1 cellular context compared by ENCODE assay signal in the genomic region with DNA sequence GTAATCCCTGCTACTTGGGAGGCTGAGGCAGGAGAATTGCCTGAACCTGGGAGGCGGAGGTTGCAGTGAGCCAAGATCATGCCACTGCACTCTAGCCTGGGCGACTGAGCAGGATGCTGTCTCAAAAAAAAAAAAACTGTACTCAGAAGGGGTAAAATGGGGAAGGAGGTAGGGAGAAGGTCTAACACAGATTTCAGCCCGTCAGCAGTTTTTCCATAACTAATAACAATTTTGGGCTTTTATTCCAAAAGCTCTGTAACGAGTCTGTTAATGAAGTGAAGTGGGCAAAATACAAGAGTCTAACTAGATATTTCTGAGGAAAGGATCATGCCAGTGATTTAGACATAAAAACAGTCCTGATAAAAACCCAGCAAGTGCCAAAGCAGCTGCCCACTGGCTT.
A peak's percentile ranks its signal among the peaks of the same experiment; 100 is the strongest.
TF ChIP-seq lines count a peak whose summit lies in the region.

No MANE protein-coding gene starts in this region.

TF ChIP-seq in K562, 482 proteins besides CTCF, POLR2A, EP300 and RAD21:
- TF ChIP-seq NCOA2 (IDR thresholded peaks at IDR 0.05; ENCODE audit: partially characterized antibody in 2 of 2) (no peak), C11orf30 (IDR thresholded peaks at IDR 0.05; ENCODE audit: low read depth) (peak; percentile 48; the same call in 1 of the 2 replicates), RBM22 (IDR thresholded peaks at IDR 0.05; ENCODE audit: low read depth, low read length, poor library complexity, severe bottlenecking) (no peak), ZKSCAN3 (CRISPR knock-in tag; IDR thresholded peaks at IDR 0.05) (no peak), CAMTA2 (CRISPR knock-in tag; conservative IDR thresholded peaks at IDR 0.05) (no peak), MAFG (tag; conservative IDR thresholded peaks at IDR 0.05) (peak; percentile 65; the same call in 1 of the 2 replicates), GTF2F1 (IDR thresholded peaks at IDR 0.05; ENCODE audit: low read depth, low read length) (no peak), HNRNPL (IDR thresholded peaks at IDR 0.05; ENCODE audit: low read depth, low read length) (no peak), NFXL1 (CRISPR knock-in tag; IDR thresholded peaks at IDR 0.05) (no peak), ZNF134 (CRISPR knock-in tag; conservative IDR thresholded peaks at IDR 0.05) (no peak), TCF7 (IDR thresholded peaks at IDR 0.05; ENCODE audit: borderline replicate concordance) (no peak), ZNF316 (IDR thresholded peaks at IDR 0.05) (peak; percentile 74), ADNP (tag; IDR thresholded peaks at IDR 0.05) (no peak), NR3C1 (CRISPR knock-in tag; IDR thresholded peaks at IDR 0.05) (no peak), STAG1 (CRISPR knock-in tag; IDR thresholded peaks at IDR 0.05; ENCODE audit: borderline replicate concordance) (no peak), KDM2B (CRISPR knock-in tag; IDR thresholded peaks at IDR 0.05) (no peak), MAFF (IDR thresholded peaks at IDR 0.05; ENCODE audit: low read length) (peak; percentile 26; the same call in 1 of the 2 replicates), ZNF174 (CRISPR knock-in tag; IDR thresholded peaks at IDR 0.05) (no peak), PML (IDR thresholded peaks at IDR 0.05; ENCODE audit: low read length) (no peak), SMARCA4 (IDR thresholded peaks at IDR 0.05) (no peak), FOXK1 (CRISPR knock-in tag; IDR thresholded peaks at IDR 0.05; ENCODE audit: borderline replicate concordance) (no peak), CHD2 (IDR thresholded peaks at IDR 0.05; ENCODE audit: low read depth, low read length) (no peak), ZSCAN32 (CRISPR knock-in tag; IDR thresholded peaks at IDR 0.05) (no peak), CREBBP (IDR thresholded peaks at IDR 0.05; ENCODE audit: low read depth, low read length) (no peak)
- TF ChIP-seq, protein P1, sequence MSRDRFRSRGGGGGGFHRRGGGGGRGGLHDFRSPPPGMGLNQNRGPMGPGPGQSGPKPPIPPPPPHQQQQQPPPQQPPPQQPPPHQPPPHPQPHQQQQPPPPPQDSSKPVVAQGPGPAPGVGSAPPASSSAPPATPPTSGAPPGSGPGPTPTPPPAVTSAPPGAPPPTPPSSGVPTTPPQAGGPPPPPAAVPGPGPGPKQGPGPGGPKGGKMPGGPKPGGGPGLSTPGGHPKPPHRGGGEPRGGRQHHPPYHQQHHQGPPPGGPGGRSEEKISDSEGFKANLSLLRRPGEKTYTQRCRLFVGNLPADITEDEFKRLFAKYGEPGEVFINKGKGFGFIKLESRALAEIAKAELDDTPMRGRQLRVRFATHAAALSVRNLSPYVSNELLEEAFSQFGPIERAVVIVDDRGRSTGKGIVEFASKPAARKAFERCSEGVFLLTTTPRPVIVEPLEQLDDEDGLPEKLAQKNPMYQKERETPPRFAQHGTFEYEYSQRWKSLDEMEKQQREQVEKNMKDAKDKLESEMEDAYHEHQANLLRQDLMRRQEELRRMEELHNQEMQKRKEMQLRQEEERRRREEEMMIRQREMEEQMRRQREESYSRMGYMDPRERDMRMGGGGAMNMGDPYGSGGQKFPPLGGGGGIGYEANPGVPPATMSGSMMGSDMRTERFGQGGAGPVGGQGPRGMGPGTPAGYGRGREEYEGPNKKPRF (IDR thresholded peaks at IDR 0.05; ENCODE audit: low read depth, low read length), result no peak
- TF ChIP-seq, protein P2, sequence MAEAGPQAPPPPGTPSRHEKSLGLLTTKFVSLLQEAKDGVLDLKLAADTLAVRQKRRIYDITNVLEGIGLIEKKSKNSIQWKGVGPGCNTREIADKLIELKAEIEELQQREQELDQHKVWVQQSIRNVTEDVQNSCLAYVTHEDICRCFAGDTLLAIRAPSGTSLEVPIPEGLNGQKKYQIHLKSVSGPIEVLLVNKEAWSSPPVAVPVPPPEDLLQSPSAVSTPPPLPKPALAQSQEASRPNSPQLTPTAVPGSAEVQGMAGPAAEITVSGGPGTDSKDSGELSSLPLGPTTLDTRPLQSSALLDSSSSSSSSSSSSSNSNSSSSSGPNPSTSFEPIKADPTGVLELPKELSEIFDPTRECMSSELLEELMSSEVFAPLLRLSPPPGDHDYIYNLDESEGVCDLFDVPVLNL (CRISPR knock-in tag; IDR thresholded peaks at IDR 0.05; ENCODE audit: low read depth), result no peak
- TF ChIP-seq, protein P3, sequence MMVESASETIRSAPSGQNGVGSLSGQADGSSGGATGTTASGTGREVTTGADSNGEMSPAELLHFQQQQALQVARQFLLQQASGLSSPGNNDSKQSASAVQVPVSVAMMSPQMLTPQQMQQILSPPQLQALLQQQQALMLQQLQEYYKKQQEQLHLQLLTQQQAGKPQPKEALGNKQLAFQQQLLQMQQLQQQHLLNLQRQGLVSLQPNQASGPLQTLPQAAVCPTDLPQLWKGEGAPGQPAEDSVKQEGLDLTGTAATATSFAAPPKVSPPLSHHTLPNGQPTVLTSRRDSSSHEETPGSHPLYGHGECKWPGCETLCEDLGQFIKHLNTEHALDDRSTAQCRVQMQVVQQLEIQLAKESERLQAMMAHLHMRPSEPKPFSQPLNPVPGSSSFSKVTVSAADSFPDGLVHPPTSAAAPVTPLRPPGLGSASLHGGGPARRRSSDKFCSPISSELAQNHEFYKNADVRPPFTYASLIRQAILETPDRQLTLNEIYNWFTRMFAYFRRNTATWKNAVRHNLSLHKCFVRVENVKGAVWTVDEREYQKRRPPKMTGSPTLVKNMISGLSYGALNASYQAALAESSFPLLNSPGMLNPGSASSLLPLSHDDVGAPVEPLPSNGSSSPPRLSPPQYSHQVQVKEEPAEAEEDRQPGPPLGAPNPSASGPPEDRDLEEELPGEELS (CRISPR knock-in tag; IDR thresholded peaks at IDR 0.05; ENCODE audit: borderline replicate concordance), result no peak
- TF ChIP-seq, protein P4, sequence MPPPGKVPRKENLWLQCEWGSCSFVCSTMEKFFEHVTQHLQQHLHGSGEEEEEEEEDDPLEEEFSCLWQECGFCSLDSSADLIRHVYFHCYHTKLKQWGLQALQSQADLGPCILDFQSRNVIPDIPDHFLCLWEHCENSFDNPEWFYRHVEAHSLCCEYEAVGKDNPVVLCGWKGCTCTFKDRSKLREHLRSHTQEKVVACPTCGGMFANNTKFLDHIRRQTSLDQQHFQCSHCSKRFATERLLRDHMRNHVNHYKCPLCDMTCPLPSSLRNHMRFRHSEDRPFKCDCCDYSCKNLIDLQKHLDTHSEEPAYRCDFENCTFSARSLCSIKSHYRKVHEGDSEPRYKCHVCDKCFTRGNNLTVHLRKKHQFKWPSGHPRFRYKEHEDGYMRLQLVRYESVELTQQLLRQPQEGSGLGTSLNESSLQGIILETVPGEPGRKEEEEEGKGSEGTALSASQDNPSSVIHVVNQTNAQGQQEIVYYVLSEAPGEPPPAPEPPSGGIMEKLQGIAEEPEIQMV (tag; conservative IDR thresholded peaks at IDR 0.05; ENCODE audit: low read depth), result no peak
- TF ChIP-seq, protein P5, sequence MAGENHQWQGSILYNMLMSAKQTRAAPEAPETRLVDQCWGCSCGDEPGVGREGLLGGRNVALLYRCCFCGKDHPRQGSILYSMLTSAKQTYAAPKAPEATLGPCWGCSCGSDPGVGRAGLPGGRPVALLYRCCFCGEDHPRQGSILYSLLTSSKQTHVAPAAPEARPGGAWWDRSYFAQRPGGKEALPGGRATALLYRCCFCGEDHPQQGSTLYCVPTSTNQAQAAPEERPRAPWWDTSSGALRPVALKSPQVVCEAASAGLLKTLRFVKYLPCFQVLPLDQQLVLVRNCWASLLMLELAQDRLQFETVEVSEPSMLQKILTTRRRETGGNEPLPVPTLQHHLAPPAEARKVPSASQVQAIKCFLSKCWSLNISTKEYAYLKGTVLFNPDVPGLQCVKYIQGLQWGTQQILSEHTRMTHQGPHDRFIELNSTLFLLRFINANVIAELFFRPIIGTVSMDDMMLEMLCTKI (IDR thresholded peaks at IDR 0.05; ENCODE audit: partially characterized antibody), result no peak
- TF ChIP-seq, protein P6, sequence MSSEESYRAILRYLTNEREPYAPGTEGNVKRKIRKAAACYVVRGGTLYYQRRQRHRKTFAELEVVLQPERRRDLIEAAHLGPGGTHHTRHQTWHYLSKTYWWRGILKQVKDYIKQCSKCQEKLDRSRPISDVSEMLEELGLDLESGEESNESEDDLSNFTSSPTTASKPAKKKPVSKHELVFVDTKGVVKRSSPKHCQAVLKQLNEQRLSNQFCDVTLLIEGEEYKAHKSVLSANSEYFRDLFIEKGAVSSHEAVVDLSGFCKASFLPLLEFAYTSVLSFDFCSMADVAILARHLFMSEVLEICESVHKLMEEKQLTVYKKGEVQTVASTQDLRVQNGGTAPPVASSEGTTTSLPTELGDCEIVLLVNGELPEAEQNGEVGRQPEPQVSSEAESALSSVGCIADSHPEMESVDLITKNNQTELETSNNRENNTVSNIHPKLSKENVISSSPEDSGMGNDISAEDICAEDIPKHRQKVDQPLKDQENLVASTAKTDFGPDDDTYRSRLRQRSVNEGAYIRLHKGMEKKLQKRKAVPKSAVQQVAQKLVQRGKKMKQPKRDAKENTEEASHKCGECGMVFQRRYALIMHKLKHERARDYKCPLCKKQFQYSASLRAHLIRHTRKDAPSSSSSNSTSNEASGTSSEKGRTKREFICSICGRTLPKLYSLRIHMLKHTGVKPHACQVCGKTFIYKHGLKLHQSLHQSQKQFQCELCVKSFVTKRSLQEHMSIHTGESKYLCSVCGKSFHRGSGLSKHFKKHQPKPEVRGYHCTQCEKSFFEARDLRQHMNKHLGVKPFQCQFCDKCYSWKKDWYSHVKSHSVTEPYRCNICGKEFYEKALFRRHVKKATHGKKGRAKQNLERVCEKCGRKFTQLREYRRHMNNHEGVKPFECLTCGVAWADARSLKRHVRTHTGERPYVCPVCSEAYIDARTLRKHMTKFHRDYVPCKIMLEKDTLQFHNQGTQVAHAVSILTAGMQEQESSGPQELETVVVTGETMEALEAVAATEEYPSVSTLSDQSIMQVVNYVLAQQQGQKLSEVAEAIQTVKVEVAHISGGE (CRISPR knock-in tag; IDR thresholded peaks at IDR 0.05), result no peak
- TF ChIP-seq, protein P7, sequence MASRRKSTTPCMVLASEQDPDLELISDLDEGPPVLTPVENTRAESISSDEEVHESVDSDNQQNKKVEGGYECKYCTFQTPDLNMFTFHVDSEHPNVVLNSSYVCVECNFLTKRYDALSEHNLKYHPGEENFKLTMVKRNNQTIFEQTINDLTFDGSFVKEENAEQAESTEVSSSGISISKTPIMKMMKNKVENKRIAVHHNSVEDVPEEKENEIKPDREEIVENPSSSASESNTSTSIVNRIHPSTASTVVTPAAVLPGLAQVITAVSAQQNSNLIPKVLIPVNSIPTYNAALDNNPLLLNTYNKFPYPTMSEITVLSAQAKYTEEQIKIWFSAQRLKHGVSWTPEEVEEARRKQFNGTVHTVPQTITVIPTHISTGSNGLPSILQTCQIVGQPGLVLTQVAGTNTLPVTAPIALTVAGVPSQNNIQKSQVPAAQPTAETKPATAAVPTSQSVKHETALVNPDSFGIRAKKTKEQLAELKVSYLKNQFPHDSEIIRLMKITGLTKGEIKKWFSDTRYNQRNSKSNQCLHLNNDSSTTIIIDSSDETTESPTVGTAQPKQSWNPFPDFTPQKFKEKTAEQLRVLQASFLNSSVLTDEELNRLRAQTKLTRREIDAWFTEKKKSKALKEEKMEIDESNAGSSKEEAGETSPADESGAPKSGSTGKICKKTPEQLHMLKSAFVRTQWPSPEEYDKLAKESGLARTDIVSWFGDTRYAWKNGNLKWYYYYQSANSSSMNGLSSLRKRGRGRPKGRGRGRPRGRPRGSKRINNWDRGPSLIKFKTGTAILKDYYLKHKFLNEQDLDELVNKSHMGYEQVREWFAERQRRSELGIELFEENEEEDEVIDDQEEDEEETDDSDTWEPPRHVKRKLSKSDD (conservative IDR thresholded peaks at IDR 0.05; ENCODE audit: low read length), result no peak
- TF ChIP-seq, protein P8, sequence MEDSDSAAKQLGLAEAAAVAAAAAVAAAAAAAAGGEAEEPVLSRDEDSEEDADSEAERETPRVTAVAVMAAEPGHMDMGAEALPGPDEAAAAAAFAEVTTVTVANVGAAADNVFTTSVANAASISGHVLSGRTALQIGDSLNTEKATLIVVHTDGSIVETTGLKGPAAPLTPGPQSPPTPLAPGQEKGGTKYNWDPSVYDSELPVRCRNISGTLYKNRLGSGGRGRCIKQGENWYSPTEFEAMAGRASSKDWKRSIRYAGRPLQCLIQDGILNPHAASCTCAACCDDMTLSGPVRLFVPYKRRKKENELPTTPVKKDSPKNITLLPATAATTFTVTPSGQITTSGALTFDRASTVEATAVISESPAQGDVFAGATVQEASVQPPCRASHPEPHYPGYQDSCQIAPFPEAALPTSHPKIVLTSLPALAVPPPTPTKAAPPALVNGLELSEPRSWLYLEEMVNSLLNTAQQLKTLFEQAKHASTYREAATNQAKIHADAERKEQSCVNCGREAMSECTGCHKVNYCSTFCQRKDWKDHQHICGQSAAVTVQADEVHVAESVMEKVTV (CRISPR knock-in tag; IDR thresholded peaks at IDR 0.05), result no peak
- TF ChIP-seq, protein P9, sequence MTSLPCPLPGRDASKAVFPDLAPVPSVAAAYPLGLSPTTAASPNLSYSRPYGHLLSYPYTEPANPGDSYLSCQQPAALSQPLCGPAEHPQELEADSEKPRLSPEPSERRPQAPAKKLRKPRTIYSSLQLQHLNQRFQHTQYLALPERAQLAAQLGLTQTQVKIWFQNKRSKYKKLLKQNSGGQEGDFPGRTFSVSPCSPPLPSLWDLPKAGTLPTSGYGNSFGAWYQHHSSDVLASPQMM (CRISPR knock-in tag; IDR thresholded peaks at IDR 0.05), result no peak
- TF ChIP-seq, protein P10, sequence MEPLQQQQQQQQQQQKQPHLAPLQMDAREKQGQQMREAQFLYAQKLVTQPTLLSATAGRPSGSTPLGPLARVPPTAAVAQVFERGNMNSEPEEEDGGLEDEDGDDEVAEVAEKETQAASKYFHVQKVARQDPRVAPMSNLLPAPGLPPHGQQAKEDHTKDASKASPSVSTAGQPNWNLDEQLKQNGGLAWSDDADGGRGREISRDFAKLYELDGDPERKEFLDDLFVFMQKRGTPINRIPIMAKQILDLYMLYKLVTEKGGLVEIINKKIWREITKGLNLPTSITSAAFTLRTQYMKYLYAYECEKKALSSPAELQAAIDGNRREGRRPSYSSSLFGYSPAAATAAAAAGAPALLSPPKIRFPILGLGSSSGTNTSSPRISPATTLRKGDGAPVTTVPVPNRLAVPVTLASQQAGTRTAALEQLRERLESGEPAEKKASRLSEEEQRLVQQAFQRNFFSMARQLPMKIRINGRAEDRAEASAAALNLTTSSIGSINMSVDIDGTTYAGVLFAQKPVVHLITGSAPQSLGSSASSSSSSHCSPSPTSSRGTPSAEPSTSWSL (CRISPR knock-in tag; IDR thresholded peaks at IDR 0.05; ENCODE audit: borderline replicate concordance), result no peak
